Comparison of ENCODE assay signal across 28 cellular contexts in the genomic region with DNA sequence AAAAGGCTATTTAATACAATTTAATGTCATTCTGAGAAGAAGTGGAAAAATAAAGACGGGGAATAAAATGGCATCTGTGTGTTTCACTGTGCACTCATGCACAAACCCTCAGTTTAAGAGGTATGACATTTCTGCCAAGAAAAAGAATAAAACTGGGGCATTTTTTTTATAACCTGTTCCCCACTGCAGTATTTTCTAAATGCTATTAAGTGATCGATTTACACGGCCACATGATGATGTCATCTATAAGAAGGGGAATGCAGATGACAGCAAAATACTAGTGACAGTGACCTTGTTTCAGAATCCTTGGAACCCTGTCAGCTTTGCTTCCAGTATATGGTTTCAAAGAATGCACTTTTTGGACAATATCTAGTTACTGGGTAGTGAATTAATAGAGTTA. TPM values are rescaled to one million over a fixed set of nuclear protein-coding genes. Genes with fewer than 3 reads are reported as not detected.
"Had no signal": no experiment of that assay in that cellular context is flagged by ENCODE, and none has a peak within 500 bp of the region (broad histone marks: within the 10 kb centered on the region; RNA-seq: fewer than 3 reads in every experiment).

No MANE protein-coding gene starts in this region.

- H3K36me3 Mint-ChIP-seq: activated CD4-positive, alpha-beta memory T cell treated with anti-CD3 and anti-CD28 coated beads for 36 hours; activated naive CD4-positive, alpha-beta T cell treated with anti-CD3 and anti-CD28 coated beads, Interleukin-2, amount 50 U/mL, for 72 hours had no signal

- H3K27ac Mint-ChIP-seq: activated B cell treated with CpG ODN at 0.5 μM for 24 hours; activated CD4-positive, alpha-beta memory T cell treated with anti-CD3 and anti-CD28 coated beads for 36 hours; activated CD4-positive, alpha-beta T cell treated with anti-CD3 and anti-CD28 coated beads, Interleukin-2, amount 10 ng/mL, durations not matched to agents 7 days and 5 days; activated naive CD4-positive, alpha-beta T cell treated with anti-CD3 and anti-CD28 coated beads, Interleukin-2, amount 50 U/mL, for 72 hours; activated naive CD8-positive, alpha-beta T cell treated with anti-CD3 and anti-CD28 coated beads, Interleukin-2, amount 50 U/mL, for 24 hours had no signal

- H3K9me3 ChIP-seq: ascending aorta, body of pancreas, SJSA1 had no signal

- H3K27me3 Mint-ChIP-seq: activated B cell treated with CpG ODN at 0.5 μM for 24 hours; activated CD4-positive, alpha-beta T cell treated with anti-CD3 and anti-CD28 coated beads, Interleukin-2, amount 10 ng/mL, durations not matched to agents 7 days and 5 days had no signal

- DNase-seq: activated B cell treated with CpG ODN at 0.5 μM for 24 hours; activated CD4-positive, alpha-beta memory T cell treated with anti-CD3 and anti-CD28 coated beads for 36 hours; activated CD4-positive, alpha-beta T cell treated with anti-CD3 and anti-CD28 coated beads for 1 hour; activated CD4-positive, alpha-beta T cell treated with anti-CD3 and anti-CD28 coated beads, Interleukin-2, amount 10 ng/mL, durations not matched to agents 7 days and 5 days; activated CD8-positive, alpha-beta memory T cell treated with anti-CD3 and anti-CD28 coated beads for 24 hours; activated effector memory CD4-positive, alpha-beta T cell treated with anti-CD3 and anti-CD28 coated beads, Interleukin-2, amount 50 U/mL, for 16 hours; activated naive CD4-positive, alpha-beta T cell treated with Interleukin-2 at 50 U/mL for 16 hours; activated naive CD8-positive, alpha-beta T cell treated with anti-CD3 and anti-CD28 coated beads, Interleukin-2, amount 50 U/mL, for 24 hours; activated T-cell treated with anti-CD3 and anti-CD28 coated beads, Interleukin-2, amount 50 U/mL, for 4 hours; amniotic stem cell; body of pancreas; Kasumi-1; NCI-H1105 treated with DMSO at 0.1 percent for 48 hours; NCI-H1436 treated with DMSO at 0.1 percent for 48 hours; NCI-H187; NCI-H2081; NCI-H2227 treated with DMSO at 0.1 percent for 48 hours; NCI-H446 treated with DMSO at 0.1 percent for 48 hours; NCI-H524 treated with DMSO at 0.1 percent for 48 hours; NCI-H748 treated with DMSO at 0.1 percent for 48 hours; PC-3; SHP77; SW 1271 had no signal

- H3K4me3 Mint-ChIP-seq: activated B cell treated with CpG ODN at 0.5 μM for 24 hours; activated CD4-positive, alpha-beta memory T cell treated with anti-CD3 and anti-CD28 coated beads for 36 hours; activated CD4-positive, alpha-beta T cell treated with anti-CD3 and anti-CD28 coated beads, Interleukin-2, amount 10 ng/mL, durations not matched to agents 7 days and 5 days; activated naive CD8-positive, alpha-beta T cell treated with anti-CD3 and anti-CD28 coated beads, Interleukin-2, amount 50 U/mL, for 24 hours; activated T-cell treated with anti-CD3 and anti-CD28 coated beads, Interleukin-2, amount 50 U/mL, for 4 hours; central memory CD8-positive, alpha-beta T cell had no signal

- H3K27ac ChIP-seq: ascending aorta, body of pancreas, SJSA1 had no signal

- H3K4me1 ChIP-seq: ascending aorta, body of pancreas, SJSA1 had no signal

- H3K4me3 ChIP-seq: ascending aorta, body of pancreas, SJSA1 had no signal

- H3K36me3 ChIP-seq: ascending aorta, SJSA1 had no signal

- H3K27me3 ChIP-seq: ascending aorta, body of pancreas had no signal

- H3K9me3 Mint-ChIP-seq: activated CD4-positive, alpha-beta memory T cell treated with anti-CD3 and anti-CD28 coated beads for 36 hours; activated CD4-positive, alpha-beta T cell treated with anti-CD3 and anti-CD28 coated beads, Interleukin-2, amount 10 ng/mL, durations not matched to agents 7 days and 5 days; activated naive CD8-positive, alpha-beta T cell treated with anti-CD3 and anti-CD28 coated beads, Interleukin-2, amount 50 U/mL, for 24 hours; activated T-cell treated with anti-CD3 and anti-CD28 coated beads, Interleukin-2, amount 50 U/mL, for 4 hours; central memory CD8-positive, alpha-beta T cell had no signal

- H3K4me1 Mint-ChIP-seq: activated B cell treated with CpG ODN at 0.5 μM for 24 hours; activated CD4-positive, alpha-beta T cell treated with anti-CD3 and anti-CD28 coated beads, Interleukin-2, amount 10 ng/mL, durations not matched to agents 7 days and 5 days; central memory CD8-positive, alpha-beta T cell had no signal

RNA-seq across cellular contexts. Expression of a gene that starts 21.2 kb away (rescaled TPM):
- total RNA-seq: activated B cell treated with CpG ODN at 0.5 μM for 24 hours; activated CD4-positive, alpha-beta memory T cell treated with anti-CD3 and anti-CD28 coated beads for 36 hours; activated CD4-positive, alpha-beta T cell treated with anti-CD3 and anti-CD28 coated beads, Interleukin-2, amount 10 ng/mL, durations not matched to agents 7 days and 5 days; activated naive CD4-positive, alpha-beta T cell treated with anti-CD3 and anti-CD28 coated beads, Interleukin-2, amount 50 U/mL, for 72 hours; activated T-cell treated with anti-CD3 and anti-CD28 coated beads, Interleukin-2, amount 50 U/mL, for 4 hours; ascending aorta; body of pancreas; PC-3; T-helper 1 cell treated with Interleukin-12 subunit alpha and Interleukin-12 subunit beta and Interleukin-4 antibody, amounts not matched to agents 30 ng/mL and 1 ng/mL, for 36 hours had no signal
